In the genomic region with DNA sequence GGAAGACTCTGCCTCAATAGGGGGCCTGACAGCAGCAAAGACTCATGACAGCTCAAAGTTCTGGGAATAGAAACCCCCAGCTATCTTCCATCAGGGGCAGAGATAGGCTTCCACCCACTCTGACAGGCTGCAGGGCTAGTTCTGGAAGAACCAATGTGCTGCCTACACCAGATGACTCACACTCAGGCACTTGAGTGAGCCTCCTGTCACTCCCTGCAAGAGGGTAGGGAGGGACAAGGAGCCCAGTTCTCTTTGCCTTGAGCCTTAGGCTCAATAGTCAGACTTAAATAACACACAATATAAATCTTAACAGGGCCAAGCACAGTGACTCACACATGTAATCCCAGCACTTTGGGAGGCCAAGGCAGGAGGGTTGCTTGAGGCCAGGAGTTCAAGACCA, we compare ENCODE assay signal across 26 cellular contexts.
DNase-seq lines count a peak whose midpoint lies in the region; ATAC-seq and TF ChIP-seq lines count a peak whose summit lies in the region.
"Had no signal": no experiment of that assay in that cellular context is flagged by ENCODE, and none has a peak within 500 bp of the region (broad histone marks: within the 10 kb centered on the region; RNA-seq: fewer than 3 reads in every experiment).

No MANE protein-coding gene starts in this region.

- no peak overlapping the region for H4K8ac ChIP-seq in mesenchymal stem cell (ENCODE audit: low read length)

- DNase-seq in Ammon's horn (ENCODE audit: low spot score): peak; percentile 69
- DNase-seq in HFFc6: peak; percentile 22
- DNase-seq in mesenchymal stem cell: peak; percentile 22
- no peak for DNase-seq in substantia nigra (lab: John Stamatoyannopoulos, UW)
- DNase-seq in WTC11 (ENCODE audit: low spot score): no peak
- no peak for DNase-seq in NCI-H1105 treated with DMSO at 0.1 percent for 48 hours (lab: John Stamatoyannopoulos, UW)
- DNase-seq in Caco-2: no peak
- DNase-seq: activated CD4-positive, alpha-beta T cell treated with anti-CD3 and anti-CD28 coated beads for 4 hours; activated gamma-delta T cell; activated T-cell treated with anti-CD3 and anti-CD28 coated beads, Interleukin-2, amount 50 U/mL, for 24 hours; heart left ventricle; kidney glomerular epithelial cell; NCI-H1694; nephron progenitor cell; ovary; right cardiac atrium; SK-N-SH; spleen; stimulated activated CD4-positive, alpha-beta T cell treated with anti-CD3 and anti-CD28 coated beads, Interleukin-2, amount 100 ng/mL, for 48 hours; T-helper 2 cell had no signal

- H3K27me3 Mint-ChIP-seq in HFFc6 (ENCODE audit: insufficient read depth) (peaks cover 5% of the 10 kb centered on the region; the same call in 1 of the 2 replicates), WTC11 (ENCODE audit: low read depth) (no peaks in the 10 kb centered on the region), Caco-2 (ENCODE audit: insufficient read depth, unreplicated experiment) (peaks cover 11% of the 10 kb centered on the region)
- H3K27me3 Mint-ChIP-seq: activated T-cell treated with anti-CD3 and anti-CD28 coated beads, Interleukin-2, amount 50 U/mL, for 24 hours; brain had no signal

- CTCF ChIA-PET in WTC11 (lab: Charles Lee) (interaction anchor here (1.2 kb wide), 1 partner anchor 235 kb away, joined by 3 read pairs; no protein-coding TSS in a partner anchor), Caco-2 (lab: Charles Lee) (no interaction called here)

- TF ChIP-seq CTCF in HFFc6 (IDR thresholded peaks at IDR 0.05) (no peak), WTC11 (IDR thresholded peaks at IDR 0.05) (no peak), Caco-2 (IDR thresholded peaks at IDR 0.05; ENCODE audit: insufficient read depth in 1 of 2, low read depth in 1 of 2, low read length in 1 of 2, severe bottlenecking in 1 of 2, unreplicated experiment in 1 of 2) (no peak)

- intact Hi-C loops in Caco-2 (cut with micrococcal nuclease; ENCODE audit: unreplicated experiment): no loop called here

- H3K4me1 ChIP-seq in mesenchymal stem cell (ENCODE audit: control insufficient read depth, insufficient read depth, low read depth, low read length): no peaks in the 10 kb centered on the region
- H3K4me1 ChIP-seq in Caco-2: no peaks in the 10 kb centered on the region
- H3K4me1 ChIP-seq: HAP-1, heart left ventricle, spleen had no signal

- H2AFZ ChIP-seq in mesenchymal stem cell (ENCODE audit: low read depth, low read length): no peak overlapping the region

- no peak overlapping the region for H2BK15ac ChIP-seq in mesenchymal stem cell (ENCODE audit: low read depth, poor library complexity, severe bottlenecking)

- no peak overlapping the region for H3K27ac Mint-ChIP-seq in HFFc6
- H3K27ac Mint-ChIP-seq in WTC11: no peak overlapping the region
- H3K27ac Mint-ChIP-seq in Caco-2 (ENCODE audit: unreplicated experiment): no peak overlapping the region
- H3K27ac Mint-ChIP-seq: activated T-cell treated with anti-CD3 and anti-CD28 coated beads, Interleukin-2, amount 50 U/mL, for 24 hours; brain; nephron progenitor cell had no signal

- H3K4ac ChIP-seq in mesenchymal stem cell (ENCODE audit: low read depth in 1 of 2, low read length in 2 of 2): no peak overlapping the region

- H2BK5ac ChIP-seq in mesenchymal stem cell (ENCODE audit: low read depth, low read length, poor library complexity, severe bottlenecking): no peak overlapping the region

- H3K18ac ChIP-seq in mesenchymal stem cell (ENCODE audit: low read depth in 1 of 2, low read length in 2 of 2): no peak overlapping the region

- H3K9me3 Mint-ChIP-seq in HFFc6: no peaks in the 10 kb centered on the region
- H3K9me3 Mint-ChIP-seq in WTC11: no peaks in the 10 kb centered on the region
- H3K9me3 Mint-ChIP-seq in Caco-2 (ENCODE audit: unreplicated experiment): no peaks in the 10 kb centered on the region
- H3K9me3 Mint-ChIP-seq: activated T-cell treated with anti-CD3 and anti-CD28 coated beads, Interleukin-2, amount 50 U/mL, for 24 hours; brain; nephron progenitor cell had no signal

- H3K4me3 Mint-ChIP-seq in HFFc6 (no peak overlapping the region), WTC11 (no peak overlapping the region), Caco-2 (ENCODE audit: unreplicated experiment) (no peak overlapping the region)
- H3K4me3 Mint-ChIP-seq: activated T-cell treated with anti-CD3 and anti-CD28 coated beads, Interleukin-2, amount 50 U/mL, for 24 hours; brain; nephron progenitor cell had no signal

- no peak overlapping the region for H3K14ac ChIP-seq in mesenchymal stem cell (ENCODE audit: low read length in 2 of 2)

- H3K27me3 ChIP-seq in mesenchymal stem cell (ENCODE audit: control insufficient read depth in 1 of 2, insufficient read depth in 1 of 2, low read length in 2 of 2) (no peaks in the 10 kb centered on the region), Caco-2 (replicated peaks; ENCODE audit: control insufficient read depth, insufficient read depth, low read length) (no peaks in the 10 kb centered on the region)
- H3K27me3 ChIP-seq: ovary, spleen had no signal

- H3K36me3 ChIP-seq in mesenchymal stem cell (ENCODE audit: control insufficient read depth in 1 of 2, insufficient read depth in 2 of 2, low read depth in 1 of 2, low read length in 2 of 2) (peaks cover 0 to 3% of the 10 kb centered on the region in 2 experiments), Caco-2 (ENCODE audit: control insufficient read depth, insufficient read depth, low read length) (no peaks in the 10 kb centered on the region)
- H3K36me3 ChIP-seq: HAP-1, heart left ventricle, ovary, spleen, thoracic aorta had no signal

- BruUV-seq in Caco-2 (replicated peaks; lab: Mats Ljungman, UMichigan): no TSS peak

- peak overlapping the region; percentile 78 for H3K27ac ChIP-seq in angular gyrus (ENCODE audit: low read depth, low read length)
- H3K27ac ChIP-seq in mesenchymal stem cell (ENCODE audit: low read length, poor library complexity, severe bottlenecking): no peak overlapping the region
- no peak overlapping the region for H3K27ac ChIP-seq in substantia nigra (ENCODE audit: low read depth, low read length, poor library complexity, severe bottlenecking)
- H3K27ac ChIP-seq: heart left ventricle, KMS-11, ovary, spleen, thoracic aorta had no signal

- no peaks in the 10 kb centered on the region for H3K36me3 Mint-ChIP-seq in HFFc6 (ENCODE audit: low read depth)
- no peaks in the 10 kb centered on the region for H3K36me3 Mint-ChIP-seq in WTC11
- H3K36me3 Mint-ChIP-seq in Caco-2 (ENCODE audit: insufficient read depth, unreplicated experiment): no peaks in the 10 kb centered on the region
- H3K36me3 Mint-ChIP-seq: brain had no signal

- no peak overlapping the region for H3K9ac ChIP-seq in mesenchymal stem cell (ENCODE audit: low read length)
- H3K9ac ChIP-seq: KMS-11, SK-N-SH had no signal

- H3K4me3 ChIP-seq in mesenchymal stem cell (ENCODE audit: insufficient read depth in 1 of 2, low read depth in 1 of 2, low read length in 2 of 2) (no peak overlapping the region), Caco-2 (ENCODE audit: low read depth, low read length) (no peak overlapping the region)
- H3K4me3 ChIP-seq: HAP-1, heart left ventricle, lung, ovary, spleen, thoracic aorta had no signal

- H3K79me1 ChIP-seq in mesenchymal stem cell (replicated peaks; ENCODE audit: low read length, poor library complexity, severe bottlenecking): peaks cover 2% of the 10 kb centered on the region

- ATAC-seq in WTC11: no peak
- ATAC-seq: heart left ventricle, right cardiac atrium had no signal

- H4K91ac ChIP-seq in mesenchymal stem cell (ENCODE audit: low read length): no peak overlapping the region

- H3K9me3 ChIP-seq in mesenchymal stem cell (ENCODE audit: control insufficient read depth, low read length): no peaks in the 10 kb centered on the region
- H3K9me3 ChIP-seq in Caco-2: no peaks in the 10 kb centered on the region
- H3K9me3 ChIP-seq: HAP-1, heart left ventricle, ovary, SK-N-SH, spleen, thoracic aorta had no signal

- no peaks in the 10 kb centered on the region for H3K4me1 Mint-ChIP-seq in HFFc6 (ENCODE audit: low read depth)
- H3K4me1 Mint-ChIP-seq in WTC11: no peaks in the 10 kb centered on the region
- H3K4me1 Mint-ChIP-seq in Caco-2 (ENCODE audit: low read depth, unreplicated experiment): no peaks in the 10 kb centered on the region
- H3K4me1 Mint-ChIP-seq: brain, nephron progenitor cell had no signal

- H2BK12ac ChIP-seq in mesenchymal stem cell (ENCODE audit: low read length in 2 of 2): no peak overlapping the region

- no peak overlapping the region for H2AK5ac ChIP-seq in mesenchymal stem cell (ENCODE audit: low read length, severe bottlenecking)

- H3K4me2 ChIP-seq in mesenchymal stem cell (ENCODE audit: low read length, poor library complexity, severe bottlenecking): no peak overlapping the region
- H3K4me2 ChIP-seq: KMS-11, SK-N-SH had no signal

- POLR2A ChIA-PET in WTC11 (lab: Charles Lee) (no interaction called here), Caco-2 (lab: Charles Lee) (no interaction called here)

- H2BK120ac ChIP-seq in mesenchymal stem cell (ENCODE audit: low read depth, low read length): no peak overlapping the region

- H3K23ac ChIP-seq in mesenchymal stem cell (ENCODE audit: low read length in 2 of 2): no peak overlapping the region

TF ChIP-seq in WTC11, 78 proteins besides CTCF, POLR2A, EP300 and RAD21:
- TF ChIP-seq, protein P1, sequence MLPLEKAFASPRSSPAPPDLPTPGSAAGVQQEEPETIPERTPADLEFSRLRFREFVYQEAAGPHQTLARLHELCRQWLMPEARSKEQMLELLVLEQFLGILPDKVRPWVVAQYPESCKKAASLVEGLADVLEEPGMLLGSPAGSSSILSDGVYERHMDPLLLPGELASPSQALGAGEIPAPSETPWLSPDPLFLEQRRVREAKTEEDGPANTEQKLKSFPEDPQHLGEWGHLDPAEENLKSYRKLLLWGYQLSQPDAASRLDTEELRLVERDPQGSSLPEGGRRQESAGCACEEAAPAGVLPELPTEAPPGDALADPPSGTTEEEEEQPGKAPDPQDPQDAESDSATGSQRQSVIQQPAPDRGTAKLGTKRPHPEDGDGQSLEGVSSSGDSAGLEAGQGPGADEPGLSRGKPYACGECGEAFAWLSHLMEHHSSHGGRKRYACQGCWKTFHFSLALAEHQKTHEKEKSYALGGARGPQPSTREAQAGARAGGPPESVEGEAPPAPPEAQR (CRISPR knock-in tag; IDR thresholded peaks at IDR 0.05): no peak
- TF ChIP-seq MYBL2 (CRISPR knock-in tag; IDR thresholded peaks at IDR 0.05) (no peak), ZNF121 (CRISPR knock-in tag; IDR thresholded peaks at IDR 0.05) (no peak), JUN (CRISPR knock-in tag; IDR thresholded peaks at IDR 0.05) (no peak), NFE2L1 (CRISPR knock-in tag; IDR thresholded peaks at IDR 0.05) (no peak)
- TF ChIP-seq, protein P2, sequence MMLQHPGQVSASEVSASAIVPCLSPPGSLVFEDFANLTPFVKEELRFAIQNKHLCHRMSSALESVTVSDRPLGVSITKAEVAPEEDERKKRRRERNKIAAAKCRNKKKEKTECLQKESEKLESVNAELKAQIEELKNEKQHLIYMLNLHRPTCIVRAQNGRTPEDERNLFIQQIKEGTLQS (CRISPR knock-in tag; conservative IDR thresholded peaks at IDR 0.05): no peak

Comparison
In these comparisons a context has a peak if more than half of its experiments do, and no peak if none do; other contexts are left out.
1. DNase-seq: peak in Ammon's horn (single experiment), HFFc6 (single experiment) and mesenchymal stem cell (single experiment); none in substantia nigra (0 of 49), WTC11 (single experiment), NCI-H1105 treated with DMSO at 0.1 percent for 48 hours (single experiment) and Caco-2 (0 of 2).